In genomic region chr4:38152721-38153412, GRCh38 we compare ENCODE assay signal across 21 cellular contexts.
"Had no signal": no experiment of that assay in that cellular context is flagged by ENCODE, and none has a peak within 500 bp of the region (broad histone marks: within the 10 kb centered on the region; RNA-seq: fewer than 3 reads in every experiment).

No MANE protein-coding gene starts in this region.

- H3K36me3 Mint-ChIP-seq: activated naive CD8-positive, alpha-beta T cell treated with anti-CD3 and anti-CD28 coated beads for 36 hours; mesothelial cell of epicardium; WTC11 had no signal

- H3K36me3 ChIP-seq: upper lobe of left lung had no signal

- H3K4me3 Mint-ChIP-seq: activated CD4-positive, alpha-beta T cell treated with anti-CD3 and anti-CD28 coated beads for 36 hours; activated CD8-positive, alpha-beta memory T cell treated with anti-CD3 and anti-CD28 coated beads, Interleukin-2, amount 10 ng/mL, durations not matched to agents 7 days and 5 days; activated naive CD8-positive, alpha-beta T cell treated with anti-CD3 and anti-CD28 coated beads for 36 hours; activated T-helper 17 cell treated with anti-CD3 and anti-CD28 coated beads, Interleukin-2, amount 50 U/mL, for 72 hours; effector memory CD8-positive, alpha-beta T cell; mesothelial cell of epicardium; WTC11 had no signal

- H3K27ac ChIP-seq: testis, upper lobe of left lung had no signal

- H3K27me3 ChIP-seq: testis, upper lobe of left lung had no signal

- H3K27ac Mint-ChIP-seq: activated CD4-positive, alpha-beta T cell treated with anti-CD3 and anti-CD28 coated beads for 36 hours; activated CD8-positive, alpha-beta memory T cell treated with anti-CD3 and anti-CD28 coated beads, Interleukin-2, amount 10 ng/mL, durations not matched to agents 7 days and 5 days; activated naive CD8-positive, alpha-beta T cell treated with anti-CD3 and anti-CD28 coated beads for 36 hours; activated T-helper 17 cell treated with anti-CD3 and anti-CD28 coated beads, Interleukin-2, amount 50 U/mL, for 72 hours; effector memory CD8-positive, alpha-beta T cell; mesothelial cell of epicardium; T-cell; WTC11 had no signal

- H3K9me3 ChIP-seq: testis, upper lobe of left lung had no signal

- H3K9me3 Mint-ChIP-seq: activated naive CD8-positive, alpha-beta T cell treated with anti-CD3 and anti-CD28 coated beads for 36 hours; activated T-helper 17 cell treated with anti-CD3 and anti-CD28 coated beads, Interleukin-2, amount 50 U/mL, for 72 hours; effector memory CD8-positive, alpha-beta T cell; mesothelial cell of epicardium; T-cell; WTC11 had no signal

- H3K27me3 Mint-ChIP-seq: activated CD4-positive, alpha-beta T cell treated with anti-CD3 and anti-CD28 coated beads for 36 hours; activated naive CD8-positive, alpha-beta T cell treated with anti-CD3 and anti-CD28 coated beads for 36 hours; activated T-helper 17 cell treated with anti-CD3 and anti-CD28 coated beads, Interleukin-2, amount 50 U/mL, for 72 hours; effector memory CD8-positive, alpha-beta T cell; T-cell had no signal

- H3K4me1 ChIP-seq: testis had no signal

- H3K4me3 ChIP-seq: lung, testis, upper lobe of left lung had no signal

- ATAC-seq: activated CD4-positive, alpha-beta T cell treated with anti-CD3 and anti-CD28 coated beads for 36 hours; activated CD8-positive, alpha-beta memory T cell treated with anti-CD3 and anti-CD28 coated beads, Interleukin-2, amount 10 ng/mL, durations not matched to agents 7 days and 5 days; activated T-helper 17 cell treated with anti-CD3 and anti-CD28 coated beads, Interleukin-2, amount 50 U/mL, for 72 hours; effector memory CD8-positive, alpha-beta T cell; stimulated activated naive CD8-positive, alpha-beta T cell treated with anti-CD3 and anti-CD28 coated beads, Interleukin-15, Interleukin-2, amounts not matched to agents 100 U/mL and 50 U/mL, for 24 hours; T-cell; WTC11 had no signal

- DNase-seq: activated CD4-positive, alpha-beta T cell treated with anti-CD3 and anti-CD28 coated beads for 36 hours; activated CD4-positive, alpha-beta T cell treated with anti-CD3 and anti-CD28 coated beads, Interleukin-2, amount 50 U/mL, for 48 hours; activated CD8-positive, alpha-beta memory T cell treated with anti-CD3 and anti-CD28 coated beads, Interleukin-2, amount 10 ng/mL, durations not matched to agents 7 days and 5 days; activated naive CD4-positive, alpha-beta T cell; activated naive CD8-positive, alpha-beta T cell treated with anti-CD3 and anti-CD28 coated beads for 36 hours; activated T-cell treated with anti-CD3 and anti-CD28 coated beads, Interleukin-2, amount 50 U/mL, for 1 hour; amniotic stem cell; caudate nucleus; effector memory CD8-positive, alpha-beta T cell; hypothalamus; stimulated activated CD4-positive, alpha-beta T cell treated with anti-CD3 and anti-CD28 coated beads, Interleukin-12 subunit alpha, Interleukin-12 subunit beta, amount 100 ng/mL, for 4 hours; stimulated activated CD4-positive, alpha-beta T cell treated with anti-CD3 and anti-CD28 coated beads, Interleukin-1b, Interleukin-23, amount 100 ng/mL, for 48 hours; stimulated activated CD8-positive, alpha-beta memory T cell treated with anti-CD3 and anti-CD28 coated beads, Interleukin-4, amount 100 ng/mL, for 48 hours; stimulated activated naive CD8-positive, alpha-beta T cell treated with anti-CD3 and anti-CD28 coated beads, Interleukin-15, Interleukin-2, amounts not matched to agents 100 U/mL and 50 U/mL, for 24 hours; T-cell; testis had no signal
